20 cellular contexts compared by ENCODE assay signal in the genomic region with DNA sequence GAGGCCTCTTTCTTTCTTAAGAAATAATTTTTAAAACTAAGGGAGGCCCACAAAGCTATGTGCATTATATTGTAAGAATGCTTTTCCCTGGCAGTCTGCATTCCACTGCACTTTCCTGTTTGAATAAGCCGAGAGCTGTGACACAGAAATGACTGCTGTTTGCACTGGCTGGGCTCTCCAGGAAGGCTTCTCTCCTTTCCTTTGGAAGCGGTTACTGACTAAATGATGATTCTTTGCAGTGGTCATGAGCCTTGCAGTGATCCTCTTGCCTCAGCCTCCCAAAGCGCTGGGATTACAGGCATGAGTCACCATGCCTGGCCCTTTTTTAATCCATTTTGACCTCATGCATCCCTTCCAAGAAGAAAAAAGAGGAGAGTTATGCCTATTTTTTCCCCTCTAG.
A peak's percentile ranks its signal among the peaks of the same experiment; 100 is the strongest.
DNase-seq lines count a peak whose midpoint lies in the region; FAIRE-seq and TF ChIP-seq lines count a peak whose summit lies in the region.
"Had no signal": no experiment of that assay in that cellular context is flagged by ENCODE, and none has a peak within 500 bp of the region (broad histone marks: within the 10 kb centered on the region; RNA-seq: fewer than 3 reads in every experiment).

No MANE protein-coding gene starts in this region.

- no peaks in the 10 kb centered on the region for H3K9me3 ChIP-seq in endothelial cell of umbilical vein (replicated peaks; ENCODE audit: control insufficient read depth, insufficient read depth, low read length)
- H3K9me3 ChIP-seq: sigmoid colon had no signal

- no peaks in the 10 kb centered on the region for H3K4me1 ChIP-seq in endothelial cell of umbilical vein (ENCODE audit: control insufficient read depth, extremely low read depth, insufficient read depth, low read length)

- no peaks in the 10 kb centered on the region for H3K79me2 ChIP-seq in endothelial cell of umbilical vein (ENCODE audit: control insufficient read depth, insufficient read depth, low read length)

- no peak for TF ChIP-seq CTCF in endothelial cell of umbilical vein (IDR thresholded peaks at IDR 0.05; ENCODE audit: extremely low read depth in 1 of 2, insufficient read depth in 1 of 2, low read depth in 1 of 2, low read length in 2 of 2)
- TF ChIP-seq CTCF in GM13977 (IDR thresholded peaks at IDR 0.05; ENCODE audit: extremely low read depth, insufficient read depth, missing control alignments) = no peak

- H3K27me3 ChIP-seq in endothelial cell of umbilical vein (ENCODE audit: control insufficient read depth in 2 of 2, insufficient read depth in 2 of 2, low read length in 2 of 2) = peaks cover 0 to 2% of the 10 kb centered on the region in 2 experiments
- H3K27me3 ChIP-seq: sigmoid colon had no signal

- TF ChIP-seq POLR2A in endothelial cell of umbilical vein (IDR thresholded peaks at IDR 0.05; ENCODE audit: low read depth, low read length) = no peak

- in situ Hi-C loops in GM13977 (cut with MboI; ENCODE audit: low pct_unique_long_range_greater_than_20kb, low sequenced_read_pairs, unreplicated experiment) = no loop called here

- POLR2A ChIA-PET in endothelial cell of umbilical vein (lab: Charles Lee) = no interaction called here

- DNase-seq in DMS53 (lab: John Stamatoyannopoulos, UW) (peak; percentile 23), DMS53 treated with DMSO at 0.1 percent for 48 hours (lab: John Stamatoyannopoulos, UW; ENCODE audit: unreplicated experiment) (no peak), RCC 7860 (ENCODE audit: low spot score) (peak; percentile 95), endothelial cell of umbilical vein (ENCODE audit: low read depth, low spot score) (no peak), stromal cell of bone marrow (ENCODE audit: low read depth) (peak; percentile 81), pons (ENCODE audit: low spot score) (no peak), mesenteric fat pad (ENCODE audit: low spot score) (no peak), GM13977 (ENCODE audit: low spot score) (no peak)
- DNase-seq: activated CD4-positive, alpha-beta memory T cell treated with anti-CD3 and anti-CD28 coated beads, Interleukin-2, amount 10 ng/mL, durations not matched to agents 7 days and 5 days; activated T-cell treated with anti-CD3 and anti-CD28 coated beads, Interleukin-2, amount 50 U/mL, for 72 hours; amniotic stem cell; CD4-positive, alpha-beta T cell; kidney glomerular epithelial cell; NCI-H1105 treated with DMSO at 0.1 percent for 48 hours; nucleus accumbens; sigmoid colon; stimulated activated CD4-positive, alpha-beta T cell treated with anti-CD3 and anti-CD28 coated beads, Interleukin-4, amount 100 ng/mL, for 24 hours had no signal

- intact Hi-C loops in endothelial cell of umbilical vein (cut with micrococcal nuclease) = no loop called here

- FAIRE-seq in RCC 7860 (lab: Jason Lieb, UNC) (peak; percentile 94), endothelial cell of umbilical vein (lab: Jason Lieb, UNC) (no peak)
- FAIRE-seq: GM12892 had no signal

- no peak overlapping the region for H2AFZ ChIP-seq in endothelial cell of umbilical vein (ENCODE audit: low read depth, low read length)

- H3K27ac ChIP-seq in endothelial cell of umbilical vein (ENCODE audit: insufficient read depth, low read depth, low read length) = no peak overlapping the region
- H3K27ac ChIP-seq: 22Rv1, sigmoid colon, SK-N-MC had no signal

- BruUV-seq in endothelial cell of umbilical vein (replicated peaks; lab: Mats Ljungman, UMichigan) = no TSS peak

- H3K36me3 ChIP-seq in endothelial cell of umbilical vein (ENCODE audit: control insufficient read depth in 2 of 2, extremely low read depth in 1 of 2, insufficient read depth in 2 of 2, low read length in 2 of 2) = no peaks in the 10 kb centered on the region
- H3K36me3 ChIP-seq: sigmoid colon had no signal

- no peak overlapping the region for H3K4me3 ChIP-seq in endothelial cell of umbilical vein (replicated peaks in 1 of 3; ENCODE audit: insufficient read depth in 1 of 3, low read depth in 1 of 3, low read length in 3 of 3)
- H3K4me3 ChIP-seq: sigmoid colon, SK-N-MC had no signal

- no peaks in the 10 kb centered on the region for H3K9me1 ChIP-seq in endothelial cell of umbilical vein (replicated peaks; ENCODE audit: control insufficient read depth, extremely low read depth, insufficient read depth, low read length)

- dilution Hi-C loops in endothelial cell of umbilical vein (cut with MboI; ENCODE audit: extremely low pct_ligation_motif_present, low sequenced_read_pairs) = no loop called here

- CTCF ChIA-PET in endothelial cell of umbilical vein (lab: Charles Lee) = interaction anchor here (1.0 to 5.7 kb wide), 6 partner anchors 8 to 593 kb away, joined by 3 to 69 read pairs (median 5); no protein-coding TSS in a partner anchor

- H3K9ac ChIP-seq in endothelial cell of umbilical vein (replicated peaks; ENCODE audit: extremely low read depth, insufficient read depth, low read length) = no peak overlapping the region

- no peaks in the 10 kb centered on the region for H4K20me1 ChIP-seq in endothelial cell of umbilical vein (replicated peaks; ENCODE audit: control insufficient read depth, extremely low read depth, insufficient read depth, low read length)

- H3K4me2 ChIP-seq in endothelial cell of umbilical vein (ENCODE audit: insufficient read depth, low read length) = no peak overlapping the region

TF ChIP-seq in endothelial cell of umbilical vein, 7 proteins besides CTCF, POLR2A, EP300 and RAD21:
- TF ChIP-seq, protein P1, sequence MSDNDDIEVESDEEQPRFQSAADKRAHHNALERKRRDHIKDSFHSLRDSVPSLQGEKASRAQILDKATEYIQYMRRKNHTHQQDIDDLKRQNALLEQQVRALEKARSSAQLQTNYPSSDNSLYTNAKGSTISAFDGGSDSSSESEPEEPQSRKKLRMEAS (IDR thresholded peaks at IDR 0.05; ENCODE audit: insufficient read depth, insufficient read length) = no peak
- peak; percentile 68 for TF ChIP-seq FOS (IDR thresholded peaks at IDR 0.05; ENCODE audit: borderline replicate concordance, insufficient read depth, low read length)
- no peak for TF ChIP-seq POLR2AphosphoS5 (IDR thresholded peaks at IDR 0.05; ENCODE audit: insufficient read depth, low read depth, low read length)
- TF ChIP-seq JUN (IDR thresholded peaks at IDR 0.05; ENCODE audit: borderline replicate concordance, insufficient read depth, insufficient read length, low read depth) = no peak

Comparison
In these comparisons a context has a peak if more than half of its experiments do, and no peak if none do; other contexts are left out.
1. DNase-seq: peak in DMS53 (single experiment), RCC 7860 (single experiment) and stromal cell of bone marrow (single experiment); none in DMS53 treated with DMSO at 0.1 percent for 48 hours (single experiment), endothelial cell of umbilical vein (single experiment), pons (single experiment), mesenteric fat pad (single experiment) and GM13977 (single experiment).